ENCODE assay signal across 15 cellular contexts in the genomic region with DNA sequence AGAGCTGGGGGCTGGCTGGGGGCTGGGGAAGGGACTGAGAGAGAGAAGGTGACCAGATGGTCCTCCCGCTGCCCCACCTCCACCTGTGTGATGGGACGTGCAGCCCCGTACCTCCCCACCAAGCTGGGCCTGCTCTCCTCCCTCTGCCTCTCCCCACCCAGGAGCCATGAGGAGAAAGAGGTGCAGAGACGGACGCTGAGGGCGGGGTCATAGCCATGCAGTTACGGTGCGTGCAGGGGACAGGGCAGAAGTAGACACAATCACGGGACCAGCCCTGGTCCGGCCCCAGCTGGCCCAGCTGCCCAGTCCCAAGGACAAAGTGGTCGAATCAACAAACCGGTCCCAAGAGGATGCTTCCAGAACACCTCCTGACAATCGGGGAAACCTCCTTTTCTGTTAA. TPM values are rescaled to one million over a fixed set of nuclear protein-coding genes. Genes with fewer than 3 reads are reported as not detected.
DNase-seq lines count a peak whose midpoint lies in the region; ATAC-seq and TF ChIP-seq lines count a peak whose summit lies in the region.
"Had no signal": no experiment of that assay in that cellular context is flagged by ENCODE, and none has a peak within 500 bp of the region (broad histone marks: within the 10 kb centered on the region; RNA-seq: fewer than 3 reads in every experiment).

No MANE protein-coding gene starts in this region.

- no peak overlapping the region for H3K4ac ChIP-seq in neuronal stem cell (ENCODE audit: low read length)

- H3K14ac ChIP-seq in neuronal stem cell (ENCODE audit: low read length), result no peak overlapping the region

- H3K36me3 Mint-ChIP-seq in brain, result peaks cover 71% of the 10 kb centered on the region
- H3K36me3 Mint-ChIP-seq in type B pancreatic cell, result peaks cover 22% of the 10 kb centered on the region
- peaks cover 4 to 23% (median 15%) of the 10 kb centered on the region in 3 donors for H3K36me3 Mint-ChIP-seq in immature natural killer cell

- peak in 4 of 5 donors; percentile 52 to 85 (median 74) for DNase-seq in heart left ventricle
- DNase-seq in neuronal stem cell (ENCODE audit: low spot score), result no peak
- DNase-seq in type B pancreatic cell (ENCODE audit: extremely low spot score, unreplicated experiment), result no peak
- no peak for DNase-seq in immature natural killer cell
- no peak for DNase-seq in NCI-H146 (lab: John Stamatoyannopoulos, UW)
- DNase-seq: activated CD4-positive, alpha-beta T cell treated with anti-CD3 and anti-CD28 coated beads for 48 hours; activated CD8-positive, alpha-beta memory T cell treated with anti-CD3 and anti-CD28 coated beads, Interleukin-2, amount 50 U/mL, for 4 hours; activated gamma-delta T cell treated with Interleukin-2 at 50 U/mL for 16 hours; BE2C; midbrain; NCI-H82; stimulated activated naive CD4-positive, alpha-beta T cell treated with Interleukin-2 at 50 U/mL for 16 hours had no signal

- H4K8ac ChIP-seq in neuronal stem cell (ENCODE audit: low read depth, low read length), result no peak overlapping the region

- H3K27me3 Mint-ChIP-seq in brain (no peaks in the 10 kb centered on the region), type B pancreatic cell (no peaks in the 10 kb centered on the region), immature natural killer cell (ENCODE audit: low read depth in 3 of 3) (peaks cover 14 to 18% (median 16%) of the 10 kb centered on the region in 3 donors)

- H3K23ac ChIP-seq in neuronal stem cell (ENCODE audit: low read depth, low read length, poor library complexity), result peak overlapping the region; percentile 39

- intact Hi-C loops in heart left ventricle (cut with DNase I), result loop anchor here in 3 of 10 donors (5.0 to 10.0 kb wide), 3 partner anchors 437 to 447 kb away; no protein-coding TSS in a partner anchor

- H2AFZ ChIP-seq in neuronal stem cell (ENCODE audit: low read length), result no peak overlapping the region

- TF ChIP-seq CTCF in brain (conservative IDR thresholded peaks at IDR 0.05), result no peak
- TF ChIP-seq CTCF in heart left ventricle (IDR thresholded peaks at IDR 0.05), result no peak
- no peak for TF ChIP-seq CTCF in type B pancreatic cell (conservative IDR thresholded peaks at IDR 0.05)

- peaks cover 0 to 20% (median 11%) of the 10 kb centered on the region in 12 donors for H3K9me3 ChIP-seq in heart left ventricle
- peaks cover 14 to 16% of the 10 kb centered on the region in 2 donors for H3K9me3 ChIP-seq in neuronal stem cell (replicated peaks in 1 of 2; ENCODE audit: control insufficient read depth in 2 of 2, insufficient read depth in 1 of 2, low read depth in 1 of 2, low read length in 2 of 2)

- peak overlapping the region; percentile 78 for H3K18ac ChIP-seq in neuronal stem cell (ENCODE audit: low read length)

- H3K4me1 Mint-ChIP-seq in brain, result peaks cover 25% of the 10 kb centered on the region
- peaks cover 13% of the 10 kb centered on the region for H3K4me1 Mint-ChIP-seq in type B pancreatic cell (ENCODE audit: unreplicated experiment)
- H3K4me1 Mint-ChIP-seq in immature natural killer cell, result peaks cover 0 to 2% of the 10 kb centered on the region in 2 donors

- no peak overlapping the region for H2BK12ac ChIP-seq in neuronal stem cell (ENCODE audit: low read length)

- H3K27ac Mint-ChIP-seq in brain (peak overlapping the region in 3 of 5 experiments; percentile 84 to 92 (median 89)), type B pancreatic cell (no peak overlapping the region), immature natural killer cell (no peak overlapping the region)

- H3K4me3 ChIP-seq in heart left ventricle (peak overlapping the region in 1 of 12 donors; percentile 17), neuronal stem cell (ENCODE audit: low read length in 2 of 2) (no peak overlapping the region)
- H3K4me3 ChIP-seq: HAP-1 had no signal

- H2BK5ac ChIP-seq in neuronal stem cell (ENCODE audit: low read length), result peak overlapping the region; percentile 46

- H3K79me1 ChIP-seq in neuronal stem cell (ENCODE audit: low read depth, low read length), result peaks cover 1% of the 10 kb centered on the region

- H2BK15ac ChIP-seq in neuronal stem cell (ENCODE audit: low read length), result no peak overlapping the region

- no peak overlapping the region for H3K9ac ChIP-seq in neuronal stem cell (ENCODE audit: low read depth, low read length, poor library complexity)

- 37 to 60% (median 50%) methylated on average over 13 of the region's 13 CpGs for WGBS in heart left ventricle, 4 donors
- no CpG with 5 or more reads among the region's 13 CpGs for WGBS in neuronal stem cell (ENCODE audit: extremely low coverage in 2 of 2, insufficient read length in 2 of 2, insufficient replicate concordance in 1 of 2), 2 donors

- H3K27me3 ChIP-seq in heart left ventricle (no peaks in the 10 kb centered on the region), neuronal stem cell (ENCODE audit: control insufficient read depth in 3 of 3, insufficient read depth in 3 of 3, low read depth in 1 of 3, low read length in 3 of 3) (no peaks in the 10 kb centered on the region)
- H3K27me3 ChIP-seq: BE2C had no signal

- H2BK120ac ChIP-seq in neuronal stem cell (ENCODE audit: low read depth, low read length), result no peak overlapping the region

- peaks cover 0 to 26% (median 8%) of the 10 kb centered on the region in 12 donors for H3K4me1 ChIP-seq in heart left ventricle
- H3K4me1 ChIP-seq in neuronal stem cell (ENCODE audit: control insufficient read depth in 2 of 2, insufficient read depth in 1 of 2, low read depth in 1 of 2, low read length in 2 of 2), result peaks cover 4 to 9% of the 10 kb centered on the region in 2 donors
- H3K4me1 ChIP-seq: BE2C, HAP-1 had no signal

- peak; percentile 72 to 91 (median 82) for ATAC-seq in heart left ventricle
- ATAC-seq in HG03457 (IDR thresholded peaks at IDR 0.05; ENCODE audit: unreplicated experiment), result no peak

- no peak overlapping the region for H4K91ac ChIP-seq in neuronal stem cell (ENCODE audit: low read depth, low read length, poor library complexity)

- H3K9me3 Mint-ChIP-seq in brain (peaks cover 14 to 19% (median 17%) of the 10 kb centered on the region in 5 experiments), type B pancreatic cell (peaks cover 4% of the 10 kb centered on the region), immature natural killer cell (peaks cover 3 to 14% (median 7%) of the 10 kb centered on the region in 6 donors)

- H3K27ac ChIP-seq in heart left ventricle, result peak overlapping the region; percentile 55 to 91 (median 80)
- H3K27ac ChIP-seq in neuronal stem cell (replicated peaks; ENCODE audit: low read length), result no peak overlapping the region

- no peak overlapping the region for H3K4me3 Mint-ChIP-seq in brain
- H3K4me3 Mint-ChIP-seq in type B pancreatic cell, result peak overlapping the region; percentile 20
- H3K4me3 Mint-ChIP-seq in immature natural killer cell, result no peak overlapping the region

- H3K4me2 ChIP-seq in neuronal stem cell (ENCODE audit: insufficient read depth, low read length, poor library complexity, severe bottlenecking), result no peak overlapping the region

- no peak for TF ChIP-seq POLR2A in heart left ventricle (IDR thresholded peaks at IDR 0.05)

- H3K36me3 ChIP-seq in heart left ventricle, result peaks cover 6 to 96% (median 87%) of the 10 kb centered on the region in 9 donors
- peaks cover 25 to 63% of the 10 kb centered on the region in 2 donors for H3K36me3 ChIP-seq in neuronal stem cell (replicated peaks in 1 of 2; ENCODE audit: control insufficient read depth in 2 of 2, insufficient read depth in 2 of 2, low read length in 2 of 2)

- H2AK5ac ChIP-seq in neuronal stem cell (ENCODE audit: low read depth, low read length), result no peak overlapping the region

RNA-seq across cellular contexts. Expression of a gene that starts 33.2 kb away (rescaled TPM):
- polyA plus RNA-seq in brain (ENCODE audit: insufficient read depth, low read depth, low replicate concordance), result 1.5 TPM
- under 1 TPM in 4 of 9 donors, not detected in 5; 0.17 to 0.63 (median 0.27) TPM for total RNA-seq in heart left ventricle
- under 1 TPM; 0.06 to 0.11 TPM for polyA plus RNA-seq in heart left ventricle
- 1.5 TPM for polyA plus RNA-seq in neuronal stem cell (2013, experiment 1 of 2)
- polyA plus RNA-seq in neuronal stem cell (2013, experiment 2 of 2), result 2.0 TPM
- 19.7 and 57.4 TPM in 2 replicates for total RNA-seq in type B pancreatic cell (ENCODE audit: low replicate concordance)
- polyA plus RNA-seq in immature natural killer cell, result not detected

Comparison
In these comparisons a context has a peak if more than half of its experiments do, and no peak if none do; other contexts are left out.
1. H3K27ac Mint-ChIP-seq: peak in brain (3 of 5); none in type B pancreatic cell (single experiment) and immature natural killer cell (0 of 6).
2. DNase-seq: peak in heart left ventricle (4 of 5); none in neuronal stem cell (single experiment), type B pancreatic cell (single experiment), immature natural killer cell (0 of 3) and NCI-H146 (single experiment).